In the genomic region with DNA sequence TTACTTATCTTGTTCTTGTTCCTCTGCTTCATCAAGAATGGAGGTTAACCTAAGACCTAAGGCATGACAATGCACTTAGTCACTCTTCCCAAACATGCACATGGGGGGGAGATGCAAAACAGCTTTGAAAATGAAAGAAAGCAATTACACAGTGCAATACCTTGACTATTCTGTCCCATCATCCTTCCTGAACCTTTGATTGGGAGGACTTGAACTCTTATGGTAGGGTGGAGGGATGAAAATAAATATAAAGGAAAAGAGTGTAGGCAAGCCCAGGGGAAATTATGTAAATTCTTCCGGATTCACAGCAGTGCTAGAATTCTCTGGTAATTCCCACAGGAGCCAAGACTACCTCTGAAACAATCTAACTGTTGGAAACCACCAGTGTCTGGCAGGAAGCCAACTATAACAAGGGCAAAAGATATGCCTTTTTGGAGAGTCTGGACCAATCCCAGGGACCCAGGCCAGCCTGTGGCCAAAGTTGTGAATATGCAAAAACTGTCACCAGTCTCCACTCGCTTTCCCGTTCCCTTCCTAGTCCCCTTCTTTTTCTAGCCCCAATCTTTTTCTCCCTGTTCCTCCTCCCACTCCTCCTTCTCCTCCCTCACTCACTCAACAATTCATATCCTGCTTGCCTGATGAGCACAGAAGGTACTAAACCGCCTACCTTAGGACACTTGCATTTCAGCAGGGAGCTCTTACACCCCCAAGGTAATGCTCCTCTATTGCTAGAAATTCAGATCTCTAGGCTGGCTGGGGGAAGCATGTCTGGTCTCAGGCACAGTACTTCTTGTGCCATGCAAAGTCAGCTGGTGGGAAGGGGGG, we compare ENCODE assay signal across 1 cellular context.
A peak's percentile ranks its signal among the peaks of the same experiment; 100 is the strongest.
TF ChIP-seq lines count a peak whose summit lies in the region.

No MANE protein-coding gene starts in this region.

TF ChIP-seq in HEK293, 187 proteins besides CTCF, POLR2A, EP300 and RAD21 (continued from another document):
- TF ChIP-seq SALL2 (tag by site-specific recombination; IDR thresholded peaks at IDR 0.05; ENCODE audit: borderline replicate concordance): no peak
- TF ChIP-seq ZNF48 (tag by site-specific recombination; IDR thresholded peaks at IDR 0.05): no peak
- peak; percentile 25; the same call in 1 of the 2 replicates for TF ChIP-seq ZNF341 (tag by site-specific recombination; IDR thresholded peaks at IDR 0.05; ENCODE audit: low read depth)
- TF ChIP-seq, protein P1, sequence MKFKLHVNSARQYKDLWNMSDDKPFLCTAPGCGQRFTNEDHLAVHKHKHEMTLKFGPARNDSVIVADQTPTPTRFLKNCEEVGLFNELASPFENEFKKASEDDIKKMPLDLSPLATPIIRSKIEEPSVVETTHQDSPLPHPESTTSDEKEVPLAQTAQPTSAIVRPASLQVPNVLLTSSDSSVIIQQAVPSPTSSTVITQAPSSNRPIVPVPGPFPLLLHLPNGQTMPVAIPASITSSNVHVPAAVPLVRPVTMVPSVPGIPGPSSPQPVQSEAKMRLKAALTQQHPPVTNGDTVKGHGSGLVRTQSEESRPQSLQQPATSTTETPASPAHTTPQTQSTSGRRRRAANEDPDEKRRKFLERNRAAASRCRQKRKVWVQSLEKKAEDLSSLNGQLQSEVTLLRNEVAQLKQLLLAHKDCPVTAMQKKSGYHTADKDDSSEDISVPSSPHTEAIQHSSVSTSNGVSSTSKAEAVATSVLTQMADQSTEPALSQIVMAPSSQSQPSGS (tag by site-specific recombination; IDR thresholded peaks at IDR 0.05; ENCODE audit: low read depth): no peak
- TF ChIP-seq ZNF423 (tag by site-specific recombination; IDR thresholded peaks at IDR 0.05): 0 out of 2 replicates have a peak, but pooled peaks have one; percentile 9
- TF ChIP-seq ZBTB7A (tag by site-specific recombination; IDR thresholded peaks at IDR 0.05; ENCODE audit: low read depth): no peak
- TF ChIP-seq, protein P2, sequence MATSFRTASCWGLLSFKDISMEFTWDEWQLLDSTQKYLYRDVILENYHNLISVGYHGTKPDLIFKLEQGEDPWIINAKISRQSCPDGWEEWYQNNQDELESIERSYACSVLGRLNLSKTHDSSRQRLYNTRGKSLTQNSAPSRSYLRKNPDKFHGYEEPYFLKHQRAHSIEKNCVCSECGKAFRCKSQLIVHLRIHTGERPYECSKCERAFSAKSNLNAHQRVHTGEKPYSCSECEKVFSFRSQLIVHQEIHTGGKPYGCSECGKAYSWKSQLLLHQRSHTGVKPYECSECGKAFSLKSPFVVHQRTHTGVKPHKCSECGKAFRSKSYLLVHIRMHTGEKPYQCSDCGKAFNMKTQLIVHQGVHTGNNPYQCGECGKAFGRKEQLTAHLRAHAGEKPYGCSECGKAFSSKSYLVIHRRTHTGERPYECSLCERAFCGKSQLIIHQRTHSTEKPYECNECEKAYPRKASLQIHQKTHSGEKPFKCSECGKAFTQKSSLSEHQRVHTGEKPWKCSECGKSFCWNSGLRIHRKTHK (tag by site-specific recombination; IDR thresholded peaks at IDR 0.05): no peak
- no peak for TF ChIP-seq ZNF677 (tag by site-specific recombination; IDR thresholded peaks at IDR 0.05)
- TF ChIP-seq ZXDB (tag by site-specific recombination; IDR thresholded peaks at IDR 0.05): peak; percentile 43; the same call in 1 of the 2 replicates
- no peak for TF ChIP-seq HOXC10 (CRISPR knock-in tag; IDR thresholded peaks at IDR 0.05)
- peak; percentile 72; the same call in 1 of the 2 replicates for TF ChIP-seq ZNF37A (tag by site-specific recombination; IDR thresholded peaks at IDR 0.05)
- peak; percentile 76 for TF ChIP-seq ZFHX2 (tag by site-specific recombination; conservative IDR thresholded peaks at IDR 0.05)
- TF ChIP-seq ZNF10 (tag by site-specific recombination; IDR thresholded peaks at IDR 0.05): no peak; the same call in 1 of the 2 replicates
- no peak for TF ChIP-seq ZNF768 (tag by site-specific recombination; IDR thresholded peaks at IDR 0.05)
- no peak for TF ChIP-seq ZNF514 (tag by site-specific recombination; IDR thresholded peaks at IDR 0.05)
- peak; percentile 41; the same call in 1 of the 2 replicates for TF ChIP-seq ZBTB20 (tag by site-specific recombination; IDR thresholded peaks at IDR 0.05)
- TF ChIP-seq OSR2 (tag by site-specific recombination; IDR thresholded peaks at IDR 0.05): peak; percentile 91
- TF ChIP-seq, protein P3, sequence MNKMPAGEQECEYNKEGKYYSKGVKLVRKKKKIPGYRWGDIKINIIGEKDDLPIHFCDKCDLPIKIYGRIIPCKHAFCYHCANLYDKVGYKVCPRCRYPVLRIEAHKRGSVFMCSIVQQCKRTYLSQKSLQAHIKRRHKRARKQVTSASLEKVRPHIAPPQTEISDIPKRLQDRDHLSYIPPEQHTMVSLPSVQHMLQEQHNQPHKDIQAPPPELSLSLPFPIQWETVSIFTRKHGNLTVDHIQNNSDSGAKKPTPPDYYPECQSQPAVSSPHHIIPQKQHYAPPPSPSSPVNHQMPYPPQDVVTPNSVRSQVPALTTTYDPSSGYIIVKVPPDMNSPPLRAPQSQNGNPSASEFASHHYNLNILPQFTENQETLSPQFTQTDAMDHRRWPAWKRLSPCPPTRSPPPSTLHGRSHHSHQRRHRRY (tag by site-specific recombination; IDR thresholded peaks at IDR 0.05): no peak
- TF ChIP-seq PRDM1 (tag by site-specific recombination; IDR thresholded peaks at IDR 0.05): peak; percentile 36; the same call in 1 of the 2 replicates
- TF ChIP-seq ZNF549 (tag by site-specific recombination; IDR thresholded peaks at IDR 0.05): no peak
- 0 out of 2 replicates have a peak, but pooled peaks have one; percentile 17 for TF ChIP-seq ZIC2 (tag by site-specific recombination; IDR thresholded peaks at IDR 0.05)
- TF ChIP-seq ZNF239 (tag by site-specific recombination; IDR thresholded peaks at IDR 0.05): no peak
- TF ChIP-seq, protein P4, sequence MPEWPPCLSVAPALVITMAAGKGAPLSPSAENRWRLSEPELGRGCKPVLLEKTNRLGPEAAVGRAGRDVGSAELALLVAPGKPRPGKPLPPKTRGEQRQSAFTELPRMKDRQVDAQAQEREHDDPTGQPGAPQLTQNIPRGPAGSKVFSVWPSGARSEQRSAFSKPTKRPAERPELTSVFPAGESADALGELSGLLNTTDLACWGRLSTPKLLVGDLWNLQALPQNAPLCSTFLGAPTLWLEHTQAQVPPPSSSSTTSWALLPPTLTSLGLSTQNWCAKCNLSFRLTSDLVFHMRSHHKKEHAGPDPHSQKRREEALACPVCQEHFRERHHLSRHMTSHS (tag by site-specific recombination; IDR thresholded peaks at IDR 0.05): no peak
- 0 out of 2 replicates have a peak, but pooled peaks have one; percentile 14 for TF ChIP-seq ZNF184 (tag by site-specific recombination; IDR thresholded peaks at IDR 0.05)
- TF ChIP-seq ZNF266 (tag by site-specific recombination; IDR thresholded peaks at IDR 0.05; ENCODE audit: low read depth): no peak
- no peak for TF ChIP-seq ZSCAN23 (tag by site-specific recombination; IDR thresholded peaks at IDR 0.05)
- TF ChIP-seq ZNF843 (tag by site-specific recombination; IDR thresholded peaks at IDR 0.05): peak; percentile 16; the same call in 1 of the 2 replicates
- TF ChIP-seq, protein P5, sequence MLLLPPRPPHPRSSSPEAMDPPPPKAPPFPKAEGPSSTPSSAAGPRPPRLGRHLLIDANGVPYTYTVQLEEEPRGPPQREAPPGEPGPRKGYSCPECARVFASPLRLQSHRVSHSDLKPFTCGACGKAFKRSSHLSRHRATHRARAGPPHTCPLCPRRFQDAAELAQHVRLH (tag by site-specific recombination; IDR thresholded peaks at IDR 0.05): peak; percentile 46; the same call in 1 of the 2 replicates
- TF ChIP-seq ZNF776 (tag by site-specific recombination; IDR thresholded peaks at IDR 0.05; ENCODE audit: borderline replicate concordance): no peak
- no peak for TF ChIP-seq ZNF133 (tag by site-specific recombination; IDR thresholded peaks at IDR 0.05)
- no peak for TF ChIP-seq ZNF391 (tag by site-specific recombination; IDR thresholded peaks at IDR 0.05; ENCODE audit: borderline replicate concordance, low read depth)
- 0 out of 2 replicates have a peak, but pooled peaks have one; percentile 11 for TF ChIP-seq ZBTB17 (tag by site-specific recombination; IDR thresholded peaks at IDR 0.05)
- TF ChIP-seq ZNF654 (tag by site-specific recombination; IDR thresholded peaks at IDR 0.05; ENCODE audit: low read depth): no peak
- TF ChIP-seq ZNF585B (tag by site-specific recombination; IDR thresholded peaks at IDR 0.05): no peak
- TF ChIP-seq, protein P6, sequence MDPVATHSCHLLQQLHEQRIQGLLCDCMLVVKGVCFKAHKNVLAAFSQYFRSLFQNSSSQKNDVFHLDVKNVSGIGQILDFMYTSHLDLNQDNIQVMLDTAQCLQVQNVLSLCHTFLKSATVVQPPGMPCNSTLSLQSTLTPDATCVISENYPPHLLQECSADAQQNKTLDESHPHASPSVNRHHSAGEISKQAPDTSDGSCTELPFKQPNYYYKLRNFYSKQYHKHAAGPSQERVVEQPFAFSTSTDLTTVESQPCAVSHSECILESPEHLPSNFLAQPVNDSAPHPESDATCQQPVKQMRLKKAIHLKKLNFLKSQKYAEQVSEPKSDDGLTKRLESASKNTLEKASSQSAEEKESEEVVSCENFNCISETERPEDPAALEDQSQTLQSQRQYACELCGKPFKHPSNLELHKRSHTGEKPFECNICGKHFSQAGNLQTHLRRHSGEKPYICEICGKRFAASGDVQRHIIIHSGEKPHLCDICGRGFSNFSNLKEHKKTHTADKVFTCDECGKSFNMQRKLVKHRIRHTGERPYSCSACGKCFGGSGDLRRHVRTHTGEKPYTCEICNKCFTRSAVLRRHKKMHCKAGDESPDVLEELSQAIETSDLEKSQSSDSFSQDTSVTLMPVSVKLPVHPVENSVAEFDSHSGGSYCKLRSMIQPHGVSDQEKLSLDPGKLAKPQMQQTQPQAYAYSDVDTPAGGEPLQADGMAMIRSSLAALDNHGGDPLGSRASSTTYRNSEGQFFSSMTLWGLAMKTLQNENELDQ (tag by site-specific recombination; IDR thresholded peaks at IDR 0.05; ENCODE audit: low read depth): no peak
- TF ChIP-seq TCF7L2 (IDR thresholded peaks at IDR 0.05; ENCODE audit: borderline replicate concordance, low read depth, low read length): no peak
- no peak for TF ChIP-seq MZF1 (tag by site-specific recombination; IDR thresholded peaks at IDR 0.05; ENCODE audit: borderline replicate concordance)
- TF ChIP-seq, protein P7, sequence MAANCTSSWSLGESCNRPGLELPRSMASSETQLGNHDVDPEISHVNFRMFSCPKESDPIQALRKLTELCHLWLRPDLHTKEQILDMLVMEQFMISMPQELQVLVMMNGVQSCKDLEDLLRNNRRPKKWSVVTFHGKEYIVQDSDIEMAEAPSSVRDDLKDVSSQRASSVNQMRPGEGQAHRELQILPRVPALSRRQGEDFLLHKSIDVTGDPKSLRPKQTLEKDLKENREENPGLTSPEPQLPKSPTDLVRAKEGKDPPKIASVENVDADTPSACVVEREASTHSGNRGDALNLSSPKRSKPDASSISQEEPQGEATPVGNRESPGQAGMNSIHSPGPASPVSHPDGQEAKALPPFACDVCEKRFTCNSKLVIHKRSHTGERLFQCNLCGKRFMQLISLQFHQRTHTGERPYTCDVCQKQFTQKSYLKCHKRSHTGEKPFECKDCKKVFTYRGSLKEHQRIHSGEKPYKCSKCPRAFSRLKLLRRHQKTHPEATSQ (tag by site-specific recombination; IDR thresholded peaks at IDR 0.05): no peak
- no peak for TF ChIP-seq REPIN1 (tag by site-specific recombination; IDR thresholded peaks at IDR 0.05; ENCODE audit: low read depth)
- TF ChIP-seq GLI2 (tag by site-specific recombination; IDR thresholded peaks at IDR 0.05; ENCODE audit: borderline replicate concordance, low read depth): no peak
- TF ChIP-seq, protein P8, sequence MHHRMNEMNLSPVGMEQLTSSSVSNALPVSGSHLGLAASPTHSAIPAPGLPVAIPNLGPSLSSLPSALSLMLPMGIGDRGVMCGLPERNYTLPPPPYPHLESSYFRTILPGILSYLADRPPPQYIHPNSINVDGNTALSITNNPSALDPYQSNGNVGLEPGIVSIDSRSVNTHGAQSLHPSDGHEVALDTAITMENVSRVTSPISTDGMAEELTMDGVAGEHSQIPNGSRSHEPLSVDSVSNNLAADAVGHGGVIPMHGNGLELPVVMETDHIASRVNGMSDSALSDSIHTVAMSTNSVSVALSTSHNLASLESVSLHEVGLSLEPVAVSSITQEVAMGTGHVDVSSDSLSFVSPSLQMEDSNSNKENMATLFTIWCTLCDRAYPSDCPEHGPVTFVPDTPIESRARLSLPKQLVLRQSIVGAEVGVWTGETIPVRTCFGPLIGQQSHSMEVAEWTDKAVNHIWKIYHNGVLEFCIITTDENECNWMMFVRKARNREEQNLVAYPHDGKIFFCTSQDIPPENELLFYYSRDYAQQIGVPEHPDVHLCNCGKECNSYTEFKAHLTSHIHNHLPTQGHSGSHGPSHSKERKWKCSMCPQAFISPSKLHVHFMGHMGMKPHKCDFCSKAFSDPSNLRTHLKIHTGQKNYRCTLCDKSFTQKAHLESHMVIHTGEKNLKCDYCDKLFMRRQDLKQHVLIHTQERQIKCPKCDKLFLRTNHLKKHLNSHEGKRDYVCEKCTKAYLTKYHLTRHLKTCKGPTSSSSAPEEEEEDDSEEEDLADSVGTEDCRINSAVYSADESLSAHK (tag by site-specific recombination; IDR thresholded peaks at IDR 0.05): peak; percentile 25; the same call in 1 of the 2 replicates
